ENCODE assay signal across 19 cellular contexts in genomic region chr12:13956060-13956590, GRCh38. TPM values are rescaled to one million over a fixed set of nuclear protein-coding genes. Genes with fewer than 3 reads are reported as not detected.
A peak's percentile ranks its signal among the peaks of the same experiment; 100 is the strongest.
DNase-seq lines count a peak whose midpoint lies in the region; ATAC-seq and FAIRE-seq lines count a peak whose summit lies in the region.
"Had no signal": no experiment of that assay in that cellular context is flagged by ENCODE, and none has a peak within 500 bp of the region (broad histone marks: within the 10 kb centered on the region; RNA-seq: fewer than 3 reads in every experiment).

No MANE protein-coding gene starts in this region.

- H2AK5ac ChIP-seq in trophoblast cell (ENCODE audit: low read length) = no peak overlapping the region

- no peak overlapping the region for H4K91ac ChIP-seq in trophoblast cell (ENCODE audit: low read depth, low read length)

- no peak overlapping the region for H4K12ac ChIP-seq in trophoblast cell (ENCODE audit: low read depth, low read length)

- no peak overlapping the region for H3K23ac ChIP-seq in trophoblast cell (ENCODE audit: low read length)

- no peak for ATAC-seq in HG03097 (IDR thresholded peaks at IDR 0.05; ENCODE audit: low FRiP score, unreplicated experiment)
- ATAC-seq: CD8-positive, alpha-beta T cell had no signal

- H3K36me3 ChIP-seq in trophoblast cell (ENCODE audit: control insufficient read depth in 1 of 2, insufficient read depth in 2 of 2, low read length in 2 of 2) = no peaks in the 10 kb centered on the region
- H3K36me3 ChIP-seq: HAP-1 had no signal

- H3K4me2 ChIP-seq in trophoblast cell (ENCODE audit: low read length) = no peak overlapping the region

- no peak overlapping the region for H3K18ac ChIP-seq in trophoblast cell (ENCODE audit: low read length)

- no peak overlapping the region for H2BK12ac ChIP-seq in trophoblast cell (ENCODE audit: low read length)

- H3K9ac ChIP-seq in trophoblast cell (ENCODE audit: low read length) = no peak overlapping the region

- no peak overlapping the region for H3K14ac ChIP-seq in trophoblast cell (ENCODE audit: low read length)

- H2AFZ ChIP-seq in trophoblast cell (ENCODE audit: insufficient read depth, low read length, poor library complexity) = no peak overlapping the region

- no peaks in the 10 kb centered on the region for H3K27me3 ChIP-seq in trophoblast cell (ENCODE audit: insufficient read depth, low read length)

- peak overlapping the region; percentile 38 for H3K27ac ChIP-seq in angular gyrus (ENCODE audit: low read depth, low read length)
- no peak overlapping the region for H3K27ac ChIP-seq in trophoblast cell (ENCODE audit: low read depth, low read length)

- no peaks in the 10 kb centered on the region for H3K79me2 ChIP-seq in trophoblast cell (ENCODE audit: control insufficient read depth, insufficient read depth, low read length, poor library complexity)

- no peak overlapping the region for H3K4me3 ChIP-seq in trophoblast cell (ENCODE audit: low read depth, low read length)
- H3K4me3 ChIP-seq: HAP-1 had no signal

- H2BK5ac ChIP-seq in trophoblast cell (ENCODE audit: low read depth, low read length, poor library complexity) = no peak overlapping the region

- no CpG with 5 or more reads among the region's 15 CpGs for WGBS in trophoblast cell (ENCODE audit: extremely low coverage, insufficient coverage, insufficient read length)

- H3K4me1 ChIP-seq in trophoblast cell (ENCODE audit: control insufficient read depth in 1 of 2, insufficient read depth in 2 of 2, low read length in 2 of 2) = peaks cover 0 to 3% of the 10 kb centered on the region in 2 experiments
- H3K4me1 ChIP-seq: HAP-1 had no signal

- no peak overlapping the region for H2BK120ac ChIP-seq in trophoblast cell (ENCODE audit: insufficient read depth, low read length, poor library complexity)

- FAIRE-seq in HTR-8/SVneo (lab: Jason Lieb, UNC) = no peak
- FAIRE-seq: D721Med, GM12892, H1 had no signal

- peaks cover 1% of the 10 kb centered on the region for H3K9me3 ChIP-seq in trophoblast cell (ENCODE audit: insufficient read depth, low read depth, low read length)
- H3K9me3 ChIP-seq: HAP-1 had no signal

- no peak overlapping the region for H4K8ac ChIP-seq in trophoblast cell (ENCODE audit: low read depth, low read length)

- peak; percentile 11 for DNase-seq in midbrain (lab: John Stamatoyannopoulos, UW)
- peak; percentile 3 to 73 for DNase-seq in trophoblast cell
- no peak for DNase-seq in activated naive CD4-positive, alpha-beta T cell (lab: John Stamatoyannopoulos, UW)
- no peak for DNase-seq in stimulated activated CD4-positive, alpha-beta T cell treated with anti-CD3 and anti-CD28 coated beads, Interleukin-4, amount 100 ng/mL, for 1 hour
- DNase-seq in HTR-8/SVneo (ENCODE audit: insufficient read length, low spot score) = no peak
- DNase-seq: CD8-positive, alpha-beta T cell; COR-L47; DMS153; DND-41; GDM1 had no signal

- H3K4ac ChIP-seq in trophoblast cell (ENCODE audit: low read depth, low read length) = no peak overlapping the region

- H3K79me1 ChIP-seq in trophoblast cell (ENCODE audit: low read length) = no peaks in the 10 kb centered on the region

RNA-seq across cellular contexts. Expression of gene GRIN2B, which starts 25.3 kb away (rescaled TPM):
- under 0.01 and 0.01 TPM in 2 replicates for polyA plus RNA-seq in trophoblast cell (2013)
- polyA plus RNA-seq: AG04450, BJ, CD14-positive monocyte had no signal

Comparison
In these comparisons a context has a peak if more than half of its experiments do, and no peak if none do; other contexts are left out.
1. DNase-seq: peak in midbrain (single experiment) and trophoblast cell (2 of 2); none in activated naive CD4-positive, alpha-beta T cell (0 of 4), stimulated activated CD4-positive, alpha-beta T cell treated with anti-CD3 and anti-CD28 coated beads, Interleukin-4, amount 100 ng/mL, for 1 hour (single experiment) and HTR-8/SVneo (single experiment).